25 cellular contexts compared by ENCODE assay signal in the genomic region with DNA sequence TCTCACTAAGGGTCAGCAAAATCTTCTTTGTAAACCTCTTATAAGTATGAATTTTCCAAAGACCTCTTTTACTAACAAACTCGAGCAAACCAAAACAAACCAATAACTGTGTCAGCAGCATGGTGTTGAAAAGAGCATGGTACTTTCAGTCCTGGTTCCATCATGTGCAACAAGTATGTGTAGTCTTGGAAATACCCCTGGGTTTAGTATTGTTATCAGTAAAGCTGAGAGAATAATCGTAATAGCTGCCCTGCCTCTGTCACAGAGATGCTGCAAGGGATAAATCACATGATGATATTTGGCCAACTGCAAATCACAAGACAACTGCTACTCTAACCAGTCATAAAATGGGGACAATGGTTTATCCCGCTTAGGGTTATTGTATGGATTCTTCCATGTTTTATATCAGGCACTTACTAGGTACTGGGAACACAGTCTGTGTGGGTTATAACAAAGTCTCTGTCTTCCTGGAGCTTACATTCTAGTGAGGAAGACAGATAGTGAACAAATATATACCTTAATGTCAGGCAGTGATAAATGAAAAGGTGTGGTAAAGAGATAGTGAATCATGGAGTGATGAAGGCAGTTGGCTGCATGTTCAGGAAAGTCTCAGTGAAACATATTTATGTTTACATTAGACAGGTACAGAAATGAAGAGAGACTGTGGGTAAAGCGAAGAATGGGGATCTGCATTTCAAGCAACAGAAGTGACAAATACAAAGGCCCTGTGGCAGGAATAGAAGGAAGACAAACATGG.
"Had no signal": no experiment of that assay in that cellular context is flagged by ENCODE, and none has a peak within 500 bp of the region (broad histone marks: within the 10 kb centered on the region; RNA-seq: fewer than 3 reads in every experiment).

No MANE protein-coding gene starts in this region.

- H3K4me1 Mint-ChIP-seq: naive thymus-derived CD4-positive, alpha-beta T cell; nephron progenitor cell; stimulated activated memory B cell treated with anti-CD40 and anti-IgM and Interleukin-4, amounts not matched to agents 10 μg/mL and 1 μg/mL and 100 μg/mL, for 72 hours had no signal

- H3K27ac Mint-ChIP-seq: effector memory CD8-positive, alpha-beta T cell; naive thymus-derived CD4-positive, alpha-beta T cell; nephron progenitor cell; stimulated activated memory B cell treated with anti-CD40 and anti-IgM and Interleukin-4, amounts not matched to agents 10 μg/mL and 1 μg/mL and 100 μg/mL, for 72 hours; type B pancreatic cell had no signal

- H3K36me3 Mint-ChIP-seq: naive thymus-derived CD4-positive, alpha-beta T cell; stimulated activated memory B cell treated with anti-CD40 and anti-IgM and Interleukin-4, amounts not matched to agents 10 μg/mL and 1 μg/mL and 100 μg/mL, for 72 hours; type B pancreatic cell had no signal

- H3K27me3 Mint-ChIP-seq: effector memory CD8-positive, alpha-beta T cell; stimulated activated memory B cell treated with anti-CD40 and anti-IgM and Interleukin-4, amounts not matched to agents 10 μg/mL and 1 μg/mL and 100 μg/mL, for 72 hours had no signal

- H3K4me3 Mint-ChIP-seq: effector memory CD8-positive, alpha-beta T cell; naive thymus-derived CD4-positive, alpha-beta T cell; nephron progenitor cell; stimulated activated memory B cell treated with anti-CD40 and anti-IgM and Interleukin-4, amounts not matched to agents 10 μg/mL and 1 μg/mL and 100 μg/mL, for 72 hours; type B pancreatic cell had no signal

- H3K9me3 Mint-ChIP-seq: stimulated activated memory B cell treated with anti-CD40 and anti-IgM and Interleukin-4, amounts not matched to agents 10 μg/mL and 1 μg/mL and 100 μg/mL, for 72 hours; type B pancreatic cell had no signal

- H3K27me3 ChIP-seq: sigmoid colon, testis, tibial artery had no signal

- DNase-seq: caudate nucleus; cerebellar nuclear complex; cortex of kidney; effector memory CD8-positive, alpha-beta T cell; left colon; mesendoderm; midbrain; naive thymus-derived CD4-positive, alpha-beta T cell; nephron progenitor cell; nucleus accumbens; right cardiac atrium; sigmoid colon; stimulated activated CD4-positive, alpha-beta T cell treated with anti-CD3 and anti-CD28 coated beads, Interleukin-2, amount 100 ng/mL, for 24 hours; stimulated activated CD4-positive, alpha-beta T cell treated with anti-CD3 and anti-CD28 coated beads, Interleukin-4, amount 100 ng/mL, for 24 hours; stimulated activated naive CD8-positive, alpha-beta T cell treated with anti-CD3 and anti-CD28 coated beads, Interleukin-15, Interleukin-2, amounts not matched to agents 100 U/mL and 50 U/mL, for 24 hours; substantia nigra; testis; tibial artery had no signal

- FAIRE-seq: endometrium, frontal cortex had no signal

- H3K9me3 ChIP-seq: esophagus muscularis mucosa, prostate gland, sigmoid colon, testis, tibial artery had no signal

- H3K27ac ChIP-seq: esophagus muscularis mucosa, prostate gland, sigmoid colon, testis, tibial artery had no signal

- H3K4me1 ChIP-seq: prostate gland, sigmoid colon, testis, tibial artery had no signal

- H3K36me3 ChIP-seq: esophagus muscularis mucosa, prostate gland, sigmoid colon, tibial artery had no signal

- H3K4me3 ChIP-seq: esophagus muscularis mucosa, lung, prostate gland, sigmoid colon, testis, tibial artery had no signal

- ATAC-seq: effector memory CD8-positive, alpha-beta T cell; left colon; naive thymus-derived CD4-positive, alpha-beta T cell; stimulated activated memory B cell treated with anti-CD40 and anti-IgM and Interleukin-4, amounts not matched to agents 10 μg/mL and 1 μg/mL and 100 μg/mL, for 72 hours; stimulated activated naive CD8-positive, alpha-beta T cell treated with anti-CD3 and anti-CD28 coated beads, Interleukin-15, Interleukin-2, amounts not matched to agents 100 U/mL and 50 U/mL, for 24 hours had no signal
